Comparison of ENCODE assay signal across 10 cellular contexts in the genomic region with DNA sequence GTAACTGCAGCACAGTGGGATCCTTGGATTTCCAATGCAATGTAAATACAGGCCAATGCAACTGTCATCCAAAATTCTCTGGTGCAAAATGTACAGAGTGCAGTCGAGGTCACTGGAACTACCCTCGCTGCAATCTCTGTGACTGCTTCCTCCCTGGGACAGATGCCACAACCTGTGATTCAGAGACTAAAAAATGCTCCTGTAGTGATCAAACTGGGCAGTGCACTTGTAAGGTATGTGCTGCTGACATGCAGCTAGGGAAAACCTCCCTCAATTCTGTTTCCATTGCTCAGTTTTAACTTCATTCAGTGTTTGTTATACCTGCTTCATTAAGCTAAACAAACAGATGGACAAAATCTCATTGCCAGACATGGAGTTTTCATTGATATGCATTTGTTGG.
A peak's percentile ranks its signal among the peaks of the same experiment; 100 is the strongest.
DNase-seq lines count a peak whose midpoint lies in the region; ATAC-seq and TF ChIP-seq lines count a peak whose summit lies in the region.
"Had no signal": no experiment of that assay in that cellular context is flagged by ENCODE, and none has a peak within 500 bp of the region (broad histone marks: within the 10 kb centered on the region; RNA-seq: fewer than 3 reads in every experiment).

No MANE protein-coding gene starts in this region.

- CTCF ChIA-PET in A673 (lab: Charles Lee): no interaction called here

- no peak overlapping the region for H3K27ac ChIP-seq in A673 (ENCODE audit: low read depth, low read length, poor library complexity, severe bottlenecking)

- intact Hi-C loops in mucosa of descending colon (cut with DNase I, micrococcal nuclease) (no loop called here), A673 (cut with micrococcal nuclease; ENCODE audit: unreplicated experiment) (no loop called here)

- DNase-seq in ELR (ENCODE audit: low read depth) (peak; percentile 67), NCI-H1694 (lab: John Stamatoyannopoulos, UW) (peak; percentile 16), epithelial cell of proximal tubule (ENCODE audit: low read depth) (peak; percentile 41), mucosa of descending colon (no peak), A673 (ENCODE audit: low spot score) (no peak)
- no peak for DNase-seq in activated naive CD8-positive, alpha-beta T cell treated with anti-CD3 and anti-CD28 coated beads, Interleukin-2, amount 50 U/mL, for 24 hours
- DNase-seq in stimulated activated CD4-positive, alpha-beta T cell treated with anti-CD3 and anti-CD28 coated beads, Interleukin-15, amount 100 ng/mL, for 24 hours: no peak
- DNase-seq in activated CD4-positive, alpha-beta T cell treated with anti-CD3 and anti-CD28 coated beads for 1 hour: no peak
- DNase-seq: activated effector memory CD4-positive, alpha-beta T cell treated with Interleukin-2 at 50 U/mL for 16 hours had no signal

- no TSS peak for BruUV-seq in A673 (replicated peaks; lab: Mats Ljungman, UMichigan)

- H3K36me3 ChIP-seq in mucosa of descending colon (ENCODE audit: low read depth) (no peaks in the 10 kb centered on the region), A673 (ENCODE audit: insufficient read depth, low read length, poor library complexity, severe bottlenecking) (no peaks in the 10 kb centered on the region)

- TF ChIP-seq CTCF in epithelial cell of proximal tubule (conservative IDR thresholded peaks at IDR 0.05; ENCODE audit: low read depth, low read length) (no peak), mucosa of descending colon (IDR thresholded peaks at IDR 0.05) (no peak), A673 (conservative IDR thresholded peaks at IDR 0.05; ENCODE audit: low read depth, low read length) (no peak)

- no peak overlapping the region for H3K4me3 Mint-ChIP-seq in activated naive CD8-positive, alpha-beta T cell treated with anti-CD3 and anti-CD28 coated beads, Interleukin-2, amount 50 U/mL, for 24 hours

- no peaks in the 10 kb centered on the region for H3K36me3 Mint-ChIP-seq in activated naive CD8-positive, alpha-beta T cell treated with anti-CD3 and anti-CD28 coated beads, Interleukin-2, amount 50 U/mL, for 24 hours (ENCODE audit: low read depth)

- no peaks in the 10 kb centered on the region for H3K9me3 Mint-ChIP-seq in activated naive CD8-positive, alpha-beta T cell treated with anti-CD3 and anti-CD28 coated beads, Interleukin-2, amount 50 U/mL, for 24 hours

- no peak overlapping the region for H3K4me3 ChIP-seq in epithelial cell of proximal tubule (ENCODE audit: low read depth, low read length)
- H3K4me3 ChIP-seq in mucosa of descending colon: no peak overlapping the region
- no peak overlapping the region for H3K4me3 ChIP-seq in A673 (ENCODE audit: low read depth, low read length, poor library complexity, severe bottlenecking)

- peaks cover 18% of the 10 kb centered on the region for H3K27me3 Mint-ChIP-seq in activated naive CD8-positive, alpha-beta T cell treated with anti-CD3 and anti-CD28 coated beads, Interleukin-2, amount 50 U/mL, for 24 hours

- H3K27me3 ChIP-seq in A673 (replicated peaks; ENCODE audit: insufficient read depth, low read depth, low read length, poor library complexity): no peaks in the 10 kb centered on the region

- POLR2A ChIA-PET in A673 (lab: Charles Lee; ENCODE audit: low non-redundant PET): no interaction called here

- H3K9me3 ChIP-seq in mucosa of descending colon: no peaks in the 10 kb centered on the region
- H3K9me3 ChIP-seq in A673 (ENCODE audit: low read depth, low read length, poor library complexity, severe bottlenecking): no peaks in the 10 kb centered on the region

- no peaks in the 10 kb centered on the region for H3K4me1 Mint-ChIP-seq in activated naive CD8-positive, alpha-beta T cell treated with anti-CD3 and anti-CD28 coated beads, Interleukin-2, amount 50 U/mL, for 24 hours

- ATAC-seq in mucosa of descending colon: peak; percentile 63
- ATAC-seq in activated naive CD8-positive, alpha-beta T cell treated with anti-CD3 and anti-CD28 coated beads, Interleukin-2, amount 50 U/mL, for 24 hours: no peak
- ATAC-seq: activated CD4-positive, CD25-positive, alpha-beta regulatory T cell treated with anti-CD3 and anti-CD28 coated beads, Interleukin-2, amount 50 U/mL, for 24 hours had no signal

- H3K27ac Mint-ChIP-seq in activated naive CD8-positive, alpha-beta T cell treated with anti-CD3 and anti-CD28 coated beads, Interleukin-2, amount 50 U/mL, for 24 hours: no peak overlapping the region

- H3K4me1 ChIP-seq in mucosa of descending colon (ENCODE audit: low read depth) (no peaks in the 10 kb centered on the region), A673 (ENCODE audit: insufficient read depth, low read length, poor library complexity, severe bottlenecking) (peaks cover 5% of the 10 kb centered on the region)

Comparison
In these comparisons a context has a peak if more than half of its experiments do, and no peak if none do; other contexts are left out.
1. DNase-seq: peak in ELR (single experiment), NCI-H1694 (single experiment) and epithelial cell of proximal tubule (single experiment); none in mucosa of descending colon (0 of 3), activated naive CD8-positive, alpha-beta T cell treated with anti-CD3 and anti-CD28 coated beads, Interleukin-2, amount 50 U/mL, for 24 hours (single experiment), stimulated activated CD4-positive, alpha-beta T cell treated with anti-CD3 and anti-CD28 coated beads, Interleukin-15, amount 100 ng/mL, for 24 hours (single experiment), activated CD4-positive, alpha-beta T cell treated with anti-CD3 and anti-CD28 coated beads for 1 hour (single experiment) and A673 (single experiment).